ENCODE assay signal across 8 cellular contexts in the genomic region with DNA sequence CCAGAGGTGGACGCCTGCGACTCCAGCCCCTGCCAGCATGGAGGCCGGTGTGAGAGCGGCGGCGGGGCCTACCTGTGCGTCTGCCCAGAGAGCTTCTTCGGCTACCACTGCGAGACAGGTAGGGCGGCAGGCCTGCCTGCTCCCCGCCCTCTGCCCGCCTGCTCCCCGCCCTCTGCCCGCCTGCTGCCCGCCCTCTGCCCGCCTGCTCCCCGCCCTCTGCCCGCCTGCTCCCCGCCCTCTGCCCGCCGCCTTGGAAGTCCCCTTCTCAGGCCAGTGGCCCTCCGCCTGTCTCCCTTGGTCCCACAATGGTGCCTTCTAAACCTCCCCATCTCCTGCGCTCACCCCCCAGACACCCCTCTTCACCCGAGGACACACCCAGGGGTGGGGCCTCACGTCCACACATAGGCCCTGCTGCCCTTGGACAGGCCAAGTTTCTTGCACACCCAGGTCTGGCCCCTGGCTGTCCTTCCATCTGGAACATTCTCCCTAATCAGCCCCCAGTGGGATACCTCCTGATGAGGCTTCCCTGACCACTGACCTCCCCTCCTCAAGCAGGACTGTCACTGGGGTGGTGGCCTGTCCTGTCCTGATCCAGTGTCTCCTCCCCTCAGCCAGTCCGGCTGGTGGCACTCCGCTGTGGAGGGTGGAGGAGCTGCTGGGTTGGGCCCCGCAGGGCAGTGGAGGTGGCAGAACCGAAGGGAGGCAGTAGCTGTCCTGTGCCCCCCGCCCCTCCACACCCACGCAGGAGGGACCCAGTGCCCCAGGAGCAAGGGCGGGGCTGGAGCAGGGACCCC.
DNase-seq lines count a peak whose midpoint lies in the region; ATAC-seq lines count a peak whose summit lies in the region.

No MANE protein-coding gene starts in this region.

- no peaks in the 10 kb centered on the region for H3K36me3 ChIP-seq in iPS DF 6.9 (ENCODE audit: control insufficient read depth, insufficient read depth, low read length)

- 0 out of 2 replicates have a peak overlapping the region, but pooled peaks have one; percentile 5 for H3K4me3 ChIP-seq in iPS DF 6.9 (ENCODE audit: low read length)

- no peaks in the 10 kb centered on the region for H3K27me3 ChIP-seq in iPS DF 6.9 (ENCODE audit: control insufficient read depth, insufficient read depth, low read length)

- peak; percentile 62 to 69 for ATAC-seq in activated CD4-positive, CD25-positive, alpha-beta regulatory T cell treated with anti-CD3 and anti-CD28 coated beads, Interleukin-2, amount 50 U/mL, for 24 hours
- ATAC-seq in GM19395 (IDR thresholded peaks at IDR 0.05; ENCODE audit: unreplicated experiment): no peak
- no peak for ATAC-seq in HG02763 (IDR thresholded peaks at IDR 0.05; ENCODE audit: unreplicated experiment)
- no peak for ATAC-seq in GM21576 (IDR thresholded peaks at IDR 0.05; ENCODE audit: unreplicated experiment)

- H3K27ac ChIP-seq in iPS DF 6.9 (ENCODE audit: low read length): no peak overlapping the region

- DNase-seq in activated CD4-positive, CD25-positive, alpha-beta regulatory T cell (lab: John Stamatoyannopoulos, UW): no peak
- peak; percentile 70 for DNase-seq in activated T-cell treated with anti-CD3 and anti-CD28 coated beads, Interleukin-2, amount 50 U/mL, for 1 hour
- DNase-seq in iPS DF 6.9 (ENCODE audit: low read depth, low spot score): no peak
- DNase-seq in stimulated activated CD8-positive, alpha-beta memory T cell treated with anti-CD3 and anti-CD28 coated beads, Interleukin-12 subunit alpha, Interleukin-12 subunit beta, amount 100 ng/mL, for 1 hour (ENCODE audit: low read depth): peak; percentile 9

- H3K4me1 ChIP-seq in iPS DF 6.9 (ENCODE audit: control insufficient read depth, insufficient read depth, low read length): peaks cover 4% of the 10 kb centered on the region; the same call in 1 of the 2 replicates

- no peaks in the 10 kb centered on the region for H3K9me3 ChIP-seq in iPS DF 6.9 (ENCODE audit: control insufficient read depth, insufficient read depth, low read length)

- no CpG with 5 or more reads among the region's 32 CpGs for WGBS in iPS DF 6.9 (ENCODE audit: insufficient coverage, insufficient read length)

Comparison
In these comparisons a context has a peak if more than half of its experiments do, and no peak if none do; other contexts are left out.
1. ATAC-seq: peak in activated CD4-positive, CD25-positive, alpha-beta regulatory T cell treated with anti-CD3 and anti-CD28 coated beads, Interleukin-2, amount 50 U/mL, for 24 hours (2 of 2); none in GM19395 (single experiment), HG02763 (single experiment) and GM21576 (single experiment).
2. DNase-seq: peak in activated T-cell treated with anti-CD3 and anti-CD28 coated beads, Interleukin-2, amount 50 U/mL, for 1 hour (single experiment) and stimulated activated CD8-positive, alpha-beta memory T cell treated with anti-CD3 and anti-CD28 coated beads, Interleukin-12 subunit alpha, Interleukin-12 subunit beta, amount 100 ng/mL, for 1 hour (single experiment); none in activated CD4-positive, CD25-positive, alpha-beta regulatory T cell (0 of 4) and iPS DF 6.9 (single experiment).